7 cellular contexts compared by ENCODE assay signal in genomic region chr12:54033980-54034783, GRCh38. TPM values are rescaled to one million over a fixed set of nuclear protein-coding genes. Genes with fewer than 3 reads are reported as not detected.
DNase-seq lines count a peak whose midpoint lies in the region; ATAC-seq and TF ChIP-seq lines count a peak whose summit lies in the region.
"Had no signal": no experiment of that assay in that cellular context is flagged by ENCODE, and none has a peak within 500 bp of the region (broad histone marks: within the 10 kb centered on the region; RNA-seq: fewer than 3 reads in every experiment).

No MANE protein-coding gene starts in this region.

- TF ChIP-seq CTCF in heart left ventricle (IDR thresholded peaks at IDR 0.05), result no peak
- no peak for TF ChIP-seq CTCF in dorsolateral prefrontal cortex (IDR thresholded peaks at IDR 0.05 in 54 of 56, conservative IDR thresholded peaks at IDR 0.05 in 2 of 56; ENCODE audit: low read depth in 1 of 56, partially characterized antibody in 56 of 56)

- no peak overlapping the region for H3K27ac ChIP-seq in heart left ventricle
- H3K27ac ChIP-seq in right cardiac atrium (ENCODE audit: low read length), result no peak overlapping the region
- no peak overlapping the region for H3K27ac ChIP-seq in urinary bladder (ENCODE audit: low read depth)
- H3K27ac ChIP-seq in dorsolateral prefrontal cortex, result no peak overlapping the region

- H3K36me3 ChIP-seq in heart left ventricle, result no peaks in the 10 kb centered on the region
- H3K36me3 ChIP-seq in urinary bladder (ENCODE audit: insufficient read depth), result no peaks in the 10 kb centered on the region

- no peak for TF ChIP-seq POLR2A in heart left ventricle (IDR thresholded peaks at IDR 0.05)

- H3K9me3 ChIP-seq in heart left ventricle (no peaks in the 10 kb centered on the region), right cardiac atrium (ENCODE audit: control insufficient read depth, low read length) (no peaks in the 10 kb centered on the region)

- ATAC-seq in heart left ventricle, result no peak
- no peak for ATAC-seq in Right ventricle myocardium inferior
- peak in 1 of 2 donors; percentile 51 for ATAC-seq in right cardiac atrium
- ATAC-seq in GM18868 (IDR thresholded peaks at IDR 0.05; ENCODE audit: unreplicated experiment), result no peak

- H3K27me3 ChIP-seq in heart left ventricle (peaks cover 54 to 100% (median 95%) of the 10 kb centered on the region in 9 donors), right cardiac atrium (ENCODE audit: control insufficient read depth, insufficient read depth) (no peaks in the 10 kb centered on the region), dorsolateral prefrontal cortex (peaks cover 25 to 100% (median 99%) of the 10 kb centered on the region in 45 donors)

- DNase-seq in heart left ventricle (no peak), Right ventricle myocardium inferior (ENCODE audit: missing footprints) (no peak), right cardiac atrium (no peak), dorsolateral prefrontal cortex (no peak)
- DNase-seq: activated CD8-positive, alpha-beta memory T cell treated with anti-CD3 and anti-CD28 coated beads for 24 hours had no signal

- H3K4me1 ChIP-seq in heart left ventricle, result peaks cover 0 to 27% (median 5%) of the 10 kb centered on the region in 12 donors
- H3K4me1 ChIP-seq in right cardiac atrium (ENCODE audit: control insufficient read depth, insufficient read depth, low read length), result peaks cover 3% of the 10 kb centered on the region
- H3K4me1 ChIP-seq in urinary bladder (ENCODE audit: insufficient read depth), result no peaks in the 10 kb centered on the region

- intact Hi-C loops in heart left ventricle (cut with DNase I), result loop anchor here in 2 of 10 donors (2.0 to 5.0 kb wide), 2 partner anchors 157 to 158 kb away; no protein-coding TSS in a partner anchor
- intact Hi-C loops in Right ventricle myocardium inferior (cut with DNase I), result no loop called here
- intact Hi-C loops in right cardiac atrium (cut with DNase I), result loop anchor here in 1 of 4 donors (10.0 kb wide), 1 partner anchor 161 kb away; no protein-coding TSS in a partner anchor
- intact Hi-C loops in dorsolateral prefrontal cortex (cut with DNase I), result no loop called here

- peak overlapping the region in 7 of 12 donors; percentile 11 to 41 (median 25) for H3K4me3 ChIP-seq in heart left ventricle
- H3K4me3 ChIP-seq in right cardiac atrium (ENCODE audit: low read length), result peak overlapping the region; percentile 57
- H3K4me3 ChIP-seq in urinary bladder (ENCODE audit: low read depth, low read length), result peak overlapping the region; percentile 7
- peak overlapping the region in 13 of 59 donors; percentile 3 to 32 (median 12) for H3K4me3 ChIP-seq in dorsolateral prefrontal cortex

- 7 to 11% (median 10%) methylated on average over 35 to 57 of the region's 57 CpGs for WGBS in heart left ventricle, 4 donors
- 17% methylated on average over 57 of the region's 57 CpGs for WGBS in right cardiac atrium
- WGBS in urinary bladder, result 13% methylated on average over 57 of the region's 57 CpGs

RNA-seq across cellular contexts. Expression of gene HOXC5, which starts 1.3 kb away (rescaled TPM):
- total RNA-seq in heart left ventricle, result not detected
- not detected for polyA plus RNA-seq in heart left ventricle
- not detected for total RNA-seq in Right ventricle myocardium inferior
- total RNA-seq in right cardiac atrium, result not detected
- 0.11 TPM for polyA plus RNA-seq in right cardiac atrium
- 0.42 TPM for total RNA-seq in urinary bladder
- polyA plus RNA-seq in urinary bladder, result 0.11 TPM
- not detected for total RNA-seq in dorsolateral prefrontal cortex

RNA-seq across cellular contexts. Expression of gene HOXC6, which starts 5.9 kb away (rescaled TPM):
- under 1 TPM in 1 of 9 donors, not detected in 8; 0.40 TPM for total RNA-seq in heart left ventricle
- under 1 TPM; 0.04 to 0.08 TPM for polyA plus RNA-seq in heart left ventricle
- 0.41 TPM for total RNA-seq in Right ventricle myocardium inferior
- total RNA-seq in right cardiac atrium, result under 1 TPM in 3 of 4 donors, not detected in 1; 0.34 to 0.65 (median 0.42) TPM
- 0.48 TPM for polyA plus RNA-seq in right cardiac atrium
- 1.5 TPM for total RNA-seq in urinary bladder
- polyA plus RNA-seq in urinary bladder, result 0.72 TPM
- total RNA-seq in dorsolateral prefrontal cortex, result not detected

RNA-seq across cellular contexts. Expression of gene HOXC4, which starts 19.5 kb away (rescaled TPM):
- total RNA-seq in heart left ventricle (1 to 10 TPM in 1 of 9 donors, under 1 TPM in 2, not detected in 6; 0.20 to 1.2 (median 0.29) TPM), Right ventricle myocardium inferior (not detected), right cardiac atrium (under 1 TPM in 3 of 4 donors, not detected in 1; 0.14 to 0.37 (median 0.33) TPM), urinary bladder (1.6 TPM), dorsolateral prefrontal cortex (under 1 TPM in 17 of 120 experiments, not detected in 103; 0.28 to 0.72 (median 0.45) TPM)
- polyA plus RNA-seq in heart left ventricle (under 1 TPM in 1 of 2 donors, not detected in 1; 0.06 TPM), right cardiac atrium (0.32 TPM), urinary bladder (0.58 TPM)

RNA-seq across cellular contexts. Expression of gene HOXC8, which starts 25.4 kb away (rescaled TPM):
- total RNA-seq in heart left ventricle (not detected), Right ventricle myocardium inferior (not detected), right cardiac atrium (not detected), urinary bladder (0.16 TPM), dorsolateral prefrontal cortex (not detected)
- polyA plus RNA-seq in heart left ventricle (not detected), right cardiac atrium (not detected), urinary bladder (0.33 TPM)

RNA-seq across cellular contexts. Expression of gene HOXC9, which starts 34.2 kb away (rescaled TPM):
- not detected for total RNA-seq in heart left ventricle
- polyA plus RNA-seq in heart left ventricle, result not detected
- not detected for total RNA-seq in Right ventricle myocardium inferior
- under 1 TPM in 1 of 4 donors, not detected in 3; 0.15 TPM for total RNA-seq in right cardiac atrium
- polyA plus RNA-seq in right cardiac atrium, result not detected
- total RNA-seq in urinary bladder, result 1.8 TPM
- 0.73 TPM for polyA plus RNA-seq in urinary bladder
- total RNA-seq in dorsolateral prefrontal cortex, result not detected
